ENCODE assay signal across 17 cellular contexts in the genomic region with DNA sequence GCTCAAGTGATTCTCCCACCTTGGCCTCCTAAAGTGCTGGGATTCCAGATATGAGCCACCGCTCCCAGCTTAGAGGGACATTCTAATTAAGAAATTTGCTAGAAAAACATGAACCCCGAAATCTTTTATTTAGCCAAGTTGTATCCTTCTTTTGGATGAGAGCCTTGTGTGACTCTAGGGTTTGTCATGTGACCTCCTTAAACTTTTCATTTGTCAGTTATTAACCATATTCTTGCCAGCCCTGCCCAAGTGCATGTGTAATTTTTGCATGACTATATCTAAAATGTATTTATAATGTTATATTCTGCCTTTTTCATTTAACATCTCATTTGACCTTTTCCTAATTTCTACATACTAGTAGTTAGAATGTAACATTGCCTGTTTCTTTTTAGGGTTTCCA. TPM values are rescaled to one million over a fixed set of nuclear protein-coding genes. Genes with fewer than 3 reads are reported as not detected.
DNase-seq lines count a peak whose midpoint lies in the region; ATAC-seq and TF ChIP-seq lines count a peak whose summit lies in the region.
"Had no signal": no experiment of that assay in that cellular context is flagged by ENCODE, and none has a peak within 500 bp of the region (broad histone marks: within the 10 kb centered on the region; RNA-seq: fewer than 3 reads in every experiment).

No MANE protein-coding gene starts in this region.

- no peak for DNase-seq in CD4-positive, alpha-beta T cell
- DNase-seq in HCEC 1CT (peak; percentile 65), naive B cell (no peak), SIG-M5 (lab: John Stamatoyannopoulos, UW) (no peak), germinal center (ENCODE audit: low spot score) (no peak)
- DNase-seq in activated naive CD4-positive, alpha-beta T cell treated with anti-CD3 and anti-CD28 coated beads, Interleukin-2, amount 50 U/mL, for 72 hours (ENCODE audit: low spot score in 2 of 2) = no peak
- DNase-seq: effector CD8-positive, alpha-beta T cell; GOT3; head of caudate nucleus; left lung; NCI-H1436 treated with DMSO at 0.1 percent for 48 hours; NCI-H748 treated with DMSO at 0.1 percent for 48 hours; SHP77 treated with DMSO at 0.1 percent for 48 hours had no signal

- POLR2A ChIA-PET in CD4-positive, alpha-beta T cell (lab: Charles Lee) = no interaction called here

- no peak for ATAC-seq in CD4-positive, alpha-beta T cell (ENCODE audit: poor library complexity)
- ATAC-seq in activated naive CD4-positive, alpha-beta T cell treated with anti-CD3 and anti-CD28 coated beads, Interleukin-2, amount 50 U/mL, for 72 hours = no peak
- no peak for ATAC-seq in naive B cell (ENCODE audit: low read depth in 2 of 2)
- ATAC-seq in HG02571 (IDR thresholded peaks at IDR 0.05; ENCODE audit: unreplicated experiment) = no peak
- no peak for ATAC-seq in HG02885 (IDR thresholded peaks at IDR 0.05; ENCODE audit: poor library complexity, unreplicated experiment)
- ATAC-seq: left lung had no signal

- intact Hi-C loops in CD4-positive, alpha-beta T cell (cut with DNase I, micrococcal nuclease) = loop anchor here in 1 of 2 experiments (5.0 kb wide), 1 partner anchor 62 kb away; no protein-coding TSS in a partner anchor

- peaks cover 47% of the 10 kb centered on the region for H3K4me1 Mint-ChIP-seq in CD4-positive, alpha-beta T cell (ENCODE audit: low read depth)
- peaks cover 33 to 41% (median 34%) of the 10 kb centered on the region in 3 donors for H3K4me1 Mint-ChIP-seq in naive B cell

- no peaks in the 10 kb centered on the region for H3K27me3 Mint-ChIP-seq in CD4-positive, alpha-beta T cell
- peaks cover 4 to 13% (median 8%) of the 10 kb centered on the region in 3 donors for H3K27me3 Mint-ChIP-seq in naive B cell

- H3K4me3 Mint-ChIP-seq in CD4-positive, alpha-beta T cell = peak overlapping the region; percentile 75
- peak overlapping the region; percentile 16 to 91 (median 76) for H3K4me3 Mint-ChIP-seq in naive B cell

- peak overlapping the region; percentile 68 for H3K27ac Mint-ChIP-seq in CD4-positive, alpha-beta T cell
- H3K27ac Mint-ChIP-seq in activated naive CD4-positive, alpha-beta T cell treated with anti-CD3 and anti-CD28 coated beads, Interleukin-2, amount 50 U/mL, for 72 hours = peak overlapping the region; percentile 93 to 96
- H3K27ac Mint-ChIP-seq in naive B cell = peak overlapping the region in 3 of 6 donors; percentile 21 to 67 (median 55)

- peaks cover 58% of the 10 kb centered on the region for H3K36me3 Mint-ChIP-seq in CD4-positive, alpha-beta T cell (ENCODE audit: low read depth)
- peaks cover 32 to 51% of the 10 kb centered on the region in 2 donors for H3K36me3 Mint-ChIP-seq in activated naive CD4-positive, alpha-beta T cell treated with anti-CD3 and anti-CD28 coated beads, Interleukin-2, amount 50 U/mL, for 72 hours
- peaks cover 34 to 36% of the 10 kb centered on the region in 2 donors for H3K36me3 Mint-ChIP-seq in naive B cell

- H3K9me3 ChIP-seq in CD4-positive, alpha-beta T cell (ENCODE audit: control insufficient read depth, low read length) = no peaks in the 10 kb centered on the region
- H3K9me3 ChIP-seq: left lung, prostate gland, thoracic aorta had no signal

- H3K27me3 ChIP-seq in CD4-positive, alpha-beta T cell (ENCODE audit: control insufficient read depth, insufficient read depth, low read length) = no peaks in the 10 kb centered on the region
- H3K27me3 ChIP-seq: left lung had no signal

- CTCF ChIA-PET in CD4-positive, alpha-beta T cell (lab: Charles Lee) = no interaction called here

- no peak for TF ChIP-seq CTCF in CD4-positive, alpha-beta T cell (IDR thresholded peaks at IDR 0.05)

- H3K9me3 Mint-ChIP-seq in CD4-positive, alpha-beta T cell = no peaks in the 10 kb centered on the region
- H3K9me3 Mint-ChIP-seq in activated naive CD4-positive, alpha-beta T cell treated with anti-CD3 and anti-CD28 coated beads, Interleukin-2, amount 50 U/mL, for 72 hours = no peaks in the 10 kb centered on the region
- no peaks in the 10 kb centered on the region for H3K9me3 Mint-ChIP-seq in naive B cell

- no peak overlapping the region for H3K27ac ChIP-seq in CD4-positive, alpha-beta T cell (ENCODE audit: low read depth, low read length)
- H3K27ac ChIP-seq: left lung, prostate gland, thoracic aorta had no signal

RNA-seq across cellular contexts. Expression of a gene that starts 1.9 kb away (rescaled TPM):
- 1 to 10 TPM; 6.0 to 6.4 TPM for total RNA-seq in CD4-positive, alpha-beta T cell
- 10 to 100 TPM; 11.3 to 11.4 TPM for total RNA-seq in activated naive CD4-positive, alpha-beta T cell treated with anti-CD3 and anti-CD28 coated beads, Interleukin-2, amount 50 U/mL, for 72 hours
- polyA plus RNA-seq in naive B cell (ENCODE audit: low read depth in 6 of 6) = 10 to 100 TPM in 1 of 6 donors, 1 to 10 TPM in 5; 4.1 to 11.9 (median 6.8) TPM

RNA-seq across cellular contexts. Expression of a gene that starts 23.8 kb away (rescaled TPM):
- 1 to 10 TPM in 1 of 2 experiments, under 1 TPM in 1; 0.74 to 1.7 TPM for total RNA-seq in CD4-positive, alpha-beta T cell
- total RNA-seq in activated naive CD4-positive, alpha-beta T cell treated with anti-CD3 and anti-CD28 coated beads, Interleukin-2, amount 50 U/mL, for 72 hours = 1 to 10 TPM; 1.0 to 1.8 TPM
- 1 to 10 TPM in 4 of 6 donors, under 1 TPM in 1, not detected in 1; 0.54 to 2.4 (median 1.8) TPM for polyA plus RNA-seq in naive B cell (ENCODE audit: low read depth in 6 of 6)

RNA-seq across cellular contexts. Expression of a gene that starts 45.4 kb away (rescaled TPM):
- under 1 TPM; 0.63 to 0.67 TPM for total RNA-seq in CD4-positive, alpha-beta T cell
- total RNA-seq in activated naive CD4-positive, alpha-beta T cell treated with anti-CD3 and anti-CD28 coated beads, Interleukin-2, amount 50 U/mL, for 72 hours = 1 to 10 TPM; 3.5 to 4.9 TPM
- polyA plus RNA-seq in naive B cell (ENCODE audit: low read depth in 6 of 6) = 1 to 10 TPM in 1 of 6 donors, under 1 TPM in 5; 0.45 to 1.9 (median 0.66) TPM
